ENCODE assay signal across 27 cellular contexts in the genomic region with DNA sequence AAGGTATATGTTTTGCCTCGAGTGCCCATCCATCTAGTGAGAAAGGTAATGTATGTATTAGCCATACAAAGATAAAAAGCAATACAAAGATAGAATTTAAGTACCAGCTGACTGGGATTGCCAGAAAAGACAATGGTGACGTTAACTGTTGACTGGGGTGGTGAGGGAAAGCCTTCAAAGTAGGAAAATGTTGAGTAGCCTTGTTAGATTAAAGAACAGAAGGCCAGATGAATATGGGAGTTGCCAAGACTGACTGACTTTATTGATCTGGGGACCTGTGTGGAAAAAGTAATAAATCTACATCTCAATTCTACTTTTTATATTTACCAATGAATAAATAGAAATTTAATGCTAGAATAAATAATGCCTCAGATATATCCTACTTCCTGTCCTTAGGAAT.
"Had no signal": no experiment of that assay in that cellular context is flagged by ENCODE, and none has a peak within 500 bp of the region (broad histone marks: within the 10 kb centered on the region; RNA-seq: fewer than 3 reads in every experiment).

No MANE protein-coding gene starts in this region.

- H3K4me1 Mint-ChIP-seq: endodermal cell had no signal

- H3K4me3 ChIP-seq: colonic mucosa, coronary artery, dorsolateral prefrontal cortex, esophagus muscularis mucosa, esophagus squamous epithelium, gastrocnemius medialis, gastroesophageal sphincter, heart left ventricle, heart right ventricle had no signal

- H3K36me3 ChIP-seq: colonic mucosa, esophagus muscularis mucosa, esophagus squamous epithelium, gastrocnemius medialis, gastroesophageal sphincter, heart left ventricle, heart right ventricle had no signal

- H3K27me3 Mint-ChIP-seq: dendritic cell treated with granulocyte-macrophage colony-stimulating factor and Interleukin-4, amounts not matched to agents 40 ng/mL and 50 ng/mL, for 4 days; effector memory CD8-positive, alpha-beta T cell had no signal

- DNase-seq: colonic mucosa; cortex of kidney; dermis blood vessel endothelial cell; dorsolateral prefrontal cortex; effector CD4-positive, alpha-beta T cell; effector CD8-positive, alpha-beta T cell; effector memory CD4-positive, alpha-beta T cell; effector memory CD8-positive, alpha-beta T cell; endodermal cell; erythroblast; esophagus squamous epithelium; foreskin melanocyte; gastrocnemius medialis; head of caudate nucleus; heart left ventricle; heart right ventricle had no signal

- H3K27ac ChIP-seq: colonic mucosa, coronary artery, dorsolateral prefrontal cortex, epithelial cell of prostate, esophagus muscularis mucosa, esophagus squamous epithelium, foreskin keratinocyte, gastrocnemius medialis, gastroesophageal sphincter, heart left ventricle, heart right ventricle had no signal

- ATAC-seq: effector memory CD8-positive, alpha-beta T cell; esophagus mucosa; gastrocnemius medialis; gastroesophageal sphincter; heart left ventricle; heart right ventricle had no signal

- H3K4me3 Mint-ChIP-seq: dendritic cell treated with granulocyte-macrophage colony-stimulating factor and Interleukin-4, amounts not matched to agents 40 ng/mL and 50 ng/mL, for 4 days; effector memory CD8-positive, alpha-beta T cell; endodermal cell had no signal

- H3K27me3 ChIP-seq: colonic mucosa, dorsolateral prefrontal cortex, esophagus muscularis mucosa, esophagus squamous epithelium, gastrocnemius medialis, gastroesophageal sphincter, heart left ventricle, heart right ventricle had no signal

- H3K9me3 Mint-ChIP-seq: effector memory CD8-positive, alpha-beta T cell; endodermal cell had no signal

- H3K4me1 ChIP-seq: colonic mucosa, esophagus muscularis mucosa, esophagus squamous epithelium, foreskin keratinocyte, gastrocnemius medialis, gastroesophageal sphincter, heart left ventricle, heart right ventricle had no signal

- FAIRE-seq: colon, endometrium, endothelial cell of umbilical vein, frontal cortex had no signal

- H3K27ac Mint-ChIP-seq: dendritic cell treated with granulocyte-macrophage colony-stimulating factor and Interleukin-4, amounts not matched to agents 40 ng/mL and 50 ng/mL, for 4 days; effector memory CD8-positive, alpha-beta T cell; endodermal cell had no signal

- H3K9me3 ChIP-seq: colonic mucosa, esophagus muscularis mucosa, esophagus squamous epithelium, gastrocnemius medialis, gastroesophageal sphincter, heart left ventricle, heart right ventricle had no signal
